ENCODE assay signal across 1 cellular context in the genomic region with DNA sequence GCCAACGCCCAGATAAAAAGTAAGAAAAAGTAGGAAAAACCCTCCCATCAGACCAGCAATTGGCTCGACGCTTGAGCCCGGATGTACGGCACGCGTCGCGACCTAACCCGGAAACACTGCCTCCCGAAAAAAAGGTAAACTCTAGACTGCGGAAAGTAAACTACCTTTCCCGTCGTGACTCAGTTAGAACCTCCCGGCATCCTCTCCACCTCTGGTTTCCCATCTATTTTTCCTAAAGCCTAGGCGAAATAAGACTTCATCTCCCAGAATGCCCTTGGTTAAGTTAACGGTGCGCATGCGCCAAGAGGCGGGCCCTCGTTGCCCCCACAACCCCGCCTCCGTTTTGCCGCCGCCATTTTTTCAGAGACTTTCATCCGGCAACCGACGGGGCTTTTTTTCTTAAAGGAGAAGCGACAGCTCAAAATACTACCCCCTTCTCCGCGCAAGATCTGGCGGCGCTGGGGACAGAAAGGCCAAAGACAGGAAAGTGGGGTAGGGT.
TF ChIP-seq lines count a peak whose summit lies in the region.

No MANE protein-coding gene starts in this region.

TF ChIP-seq in HEK293, 187 proteins besides CTCF, POLR2A, EP300 and RAD21 (continued from another document):
- TF ChIP-seq, protein P1, sequence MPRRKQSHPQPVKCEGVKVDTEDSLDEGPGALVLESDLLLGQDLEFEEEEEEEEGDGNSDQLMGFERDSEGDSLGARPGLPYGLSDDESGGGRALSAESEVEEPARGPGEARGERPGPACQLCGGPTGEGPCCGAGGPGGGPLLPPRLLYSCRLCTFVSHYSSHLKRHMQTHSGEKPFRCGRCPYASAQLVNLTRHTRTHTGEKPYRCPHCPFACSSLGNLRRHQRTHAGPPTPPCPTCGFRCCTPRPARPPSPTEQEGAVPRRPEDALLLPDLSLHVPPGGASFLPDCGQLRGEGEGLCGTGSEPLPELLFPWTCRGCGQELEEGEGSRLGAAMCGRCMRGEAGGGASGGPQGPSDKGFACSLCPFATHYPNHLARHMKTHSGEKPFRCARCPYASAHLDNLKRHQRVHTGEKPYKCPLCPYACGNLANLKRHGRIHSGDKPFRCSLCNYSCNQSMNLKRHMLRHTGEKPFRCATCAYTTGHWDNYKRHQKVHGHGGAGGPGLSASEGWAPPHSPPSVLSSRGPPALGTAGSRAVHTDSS (tag by site-specific recombination; IDR thresholded peaks at IDR 0.05) = no peak
- TF ChIP-seq ZNF169 (tag by site-specific recombination; IDR thresholded peaks at IDR 0.05) (no peak), ZNF248 (tag by site-specific recombination; IDR thresholded peaks at IDR 0.05) (no peak), ZNF23 (tag by site-specific recombination; IDR thresholded peaks at IDR 0.05; ENCODE audit: borderline replicate concordance) (no peak), ZNF585B (tag by site-specific recombination; IDR thresholded peaks at IDR 0.05) (no peak), HOXA7 (CRISPR knock-in tag; IDR thresholded peaks at IDR 0.05; ENCODE audit: borderline replicate concordance) (no peak), ZNF239 (tag by site-specific recombination; IDR thresholded peaks at IDR 0.05) (no peak), ZNF211 (tag by site-specific recombination; IDR thresholded peaks at IDR 0.05; ENCODE audit: low read depth) (no peak), ZNF596 (tag by site-specific recombination; IDR thresholded peaks at IDR 0.05) (no peak), TCF7L2 (IDR thresholded peaks at IDR 0.05; ENCODE audit: borderline replicate concordance, low read depth, low read length) (no peak), ZNF629 (tag by site-specific recombination; IDR thresholded peaks at IDR 0.05) (peak; percentile 78), ZNF664 (tag by site-specific recombination; IDR thresholded peaks at IDR 0.05) (no peak), WT1 (tag by site-specific recombination; IDR thresholded peaks at IDR 0.05) (no peak), ZNF473 (tag by site-specific recombination; IDR thresholded peaks at IDR 0.05) (no peak), ZBTB17 (tag by site-specific recombination; IDR thresholded peaks at IDR 0.05) (peak; percentile 91), YY2 (tag by site-specific recombination; IDR thresholded peaks at IDR 0.05) (no peak), ZBTB21 (tag by site-specific recombination; IDR thresholded peaks at IDR 0.05) (0 out of 2 replicates have a peak, but pooled peaks have one; percentile 5), ZNF623 (tag by site-specific recombination; IDR thresholded peaks at IDR 0.05) (no peak), ZNF24 (tag by site-specific recombination; IDR thresholded peaks at IDR 0.05) (no peak), ZFP41 (tag by site-specific recombination; IDR thresholded peaks at IDR 0.05; ENCODE audit: borderline replicate concordance) (no peak), KLF7 (tag by site-specific recombination; IDR thresholded peaks at IDR 0.05; ENCODE audit: borderline replicate concordance) (no peak), ZNF610 (tag by site-specific recombination; IDR thresholded peaks at IDR 0.05; ENCODE audit: borderline replicate concordance) (no peak), KLF1 (tag by site-specific recombination; IDR thresholded peaks at IDR 0.05) (no peak)
- TF ChIP-seq, protein P2, sequence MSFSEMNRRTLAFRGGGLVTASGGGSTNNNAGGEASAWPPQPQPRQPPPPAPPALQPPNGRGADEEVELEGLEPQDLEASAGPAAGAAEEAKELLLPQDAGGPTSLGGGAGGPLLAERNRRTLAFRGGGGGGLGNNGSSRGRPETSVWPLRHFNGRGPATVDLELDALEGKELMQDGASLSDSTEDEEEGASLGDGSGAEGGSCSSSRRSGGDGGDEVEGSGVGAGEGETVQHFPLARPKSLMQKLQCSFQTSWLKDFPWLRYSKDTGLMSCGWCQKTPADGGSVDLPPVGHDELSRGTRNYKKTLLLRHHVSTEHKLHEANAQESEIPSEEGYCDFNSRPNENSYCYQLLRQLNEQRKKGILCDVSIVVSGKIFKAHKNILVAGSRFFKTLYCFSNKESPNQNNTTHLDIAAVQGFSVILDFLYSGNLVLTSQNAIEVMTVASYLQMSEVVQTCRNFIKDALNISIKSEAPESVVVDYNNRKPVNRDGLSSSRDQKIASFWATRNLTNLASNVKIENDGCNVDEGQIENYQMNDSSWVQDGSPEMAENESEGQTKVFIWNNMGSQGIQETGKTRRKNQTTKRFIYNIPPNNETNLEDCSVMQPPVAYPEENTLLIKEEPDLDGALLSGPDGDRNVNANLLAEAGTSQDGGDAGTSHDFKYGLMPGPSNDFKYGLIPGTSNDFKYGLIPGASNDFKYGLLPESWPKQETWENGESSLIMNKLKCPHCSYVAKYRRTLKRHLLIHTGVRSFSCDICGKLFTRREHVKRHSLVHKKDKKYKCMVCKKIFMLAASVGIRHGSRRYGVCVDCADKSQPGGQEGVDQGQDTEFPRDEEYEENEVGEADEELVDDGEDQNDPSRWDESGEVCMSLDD (tag by site-specific recombination; IDR thresholded peaks at IDR 0.05) = no peak
- TF ChIP-seq, protein P3, sequence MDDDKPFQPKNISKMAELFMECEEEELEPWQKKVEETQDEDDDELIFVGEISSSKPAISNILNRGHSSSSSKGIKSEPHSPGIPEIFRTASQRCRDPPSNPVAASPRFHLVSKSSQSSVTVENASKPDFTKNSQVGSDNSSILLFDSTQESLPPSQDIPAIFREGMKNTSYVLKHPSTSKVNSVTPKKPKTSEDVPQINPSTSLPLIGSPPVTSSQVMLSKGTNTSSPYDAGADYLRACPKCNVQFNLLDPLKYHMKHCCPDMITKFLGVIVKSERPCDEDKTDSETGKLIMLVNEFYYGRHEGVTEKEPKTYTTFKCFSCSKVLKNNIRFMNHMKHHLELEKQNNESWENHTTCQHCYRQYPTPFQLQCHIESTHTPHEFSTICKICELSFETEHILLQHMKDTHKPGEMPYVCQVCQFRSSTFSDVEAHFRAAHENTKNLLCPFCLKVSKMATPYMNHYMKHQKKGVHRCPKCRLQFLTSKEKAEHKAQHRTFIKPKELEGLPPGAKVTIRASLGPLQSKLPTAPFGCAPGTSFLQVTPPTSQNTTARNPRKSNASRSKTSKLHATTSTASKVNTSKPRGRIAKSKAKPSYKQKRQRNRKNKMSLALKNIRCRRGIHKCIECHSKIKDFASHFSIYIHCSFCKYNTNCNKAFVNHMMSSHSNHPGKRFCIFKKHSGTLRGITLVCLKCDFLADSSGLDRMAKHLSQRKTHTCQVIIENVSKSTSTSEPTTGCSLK (tag by site-specific recombination; IDR thresholded peaks at IDR 0.05) = no peak
- TF ChIP-seq, protein P4, sequence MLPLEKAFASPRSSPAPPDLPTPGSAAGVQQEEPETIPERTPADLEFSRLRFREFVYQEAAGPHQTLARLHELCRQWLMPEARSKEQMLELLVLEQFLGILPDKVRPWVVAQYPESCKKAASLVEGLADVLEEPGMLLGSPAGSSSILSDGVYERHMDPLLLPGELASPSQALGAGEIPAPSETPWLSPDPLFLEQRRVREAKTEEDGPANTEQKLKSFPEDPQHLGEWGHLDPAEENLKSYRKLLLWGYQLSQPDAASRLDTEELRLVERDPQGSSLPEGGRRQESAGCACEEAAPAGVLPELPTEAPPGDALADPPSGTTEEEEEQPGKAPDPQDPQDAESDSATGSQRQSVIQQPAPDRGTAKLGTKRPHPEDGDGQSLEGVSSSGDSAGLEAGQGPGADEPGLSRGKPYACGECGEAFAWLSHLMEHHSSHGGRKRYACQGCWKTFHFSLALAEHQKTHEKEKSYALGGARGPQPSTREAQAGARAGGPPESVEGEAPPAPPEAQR (tag by site-specific recombination; IDR thresholded peaks at IDR 0.05) = no peak
- TF ChIP-seq, protein P5, sequence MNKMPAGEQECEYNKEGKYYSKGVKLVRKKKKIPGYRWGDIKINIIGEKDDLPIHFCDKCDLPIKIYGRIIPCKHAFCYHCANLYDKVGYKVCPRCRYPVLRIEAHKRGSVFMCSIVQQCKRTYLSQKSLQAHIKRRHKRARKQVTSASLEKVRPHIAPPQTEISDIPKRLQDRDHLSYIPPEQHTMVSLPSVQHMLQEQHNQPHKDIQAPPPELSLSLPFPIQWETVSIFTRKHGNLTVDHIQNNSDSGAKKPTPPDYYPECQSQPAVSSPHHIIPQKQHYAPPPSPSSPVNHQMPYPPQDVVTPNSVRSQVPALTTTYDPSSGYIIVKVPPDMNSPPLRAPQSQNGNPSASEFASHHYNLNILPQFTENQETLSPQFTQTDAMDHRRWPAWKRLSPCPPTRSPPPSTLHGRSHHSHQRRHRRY (tag by site-specific recombination; IDR thresholded peaks at IDR 0.05) = no peak
- TF ChIP-seq, protein P6, sequence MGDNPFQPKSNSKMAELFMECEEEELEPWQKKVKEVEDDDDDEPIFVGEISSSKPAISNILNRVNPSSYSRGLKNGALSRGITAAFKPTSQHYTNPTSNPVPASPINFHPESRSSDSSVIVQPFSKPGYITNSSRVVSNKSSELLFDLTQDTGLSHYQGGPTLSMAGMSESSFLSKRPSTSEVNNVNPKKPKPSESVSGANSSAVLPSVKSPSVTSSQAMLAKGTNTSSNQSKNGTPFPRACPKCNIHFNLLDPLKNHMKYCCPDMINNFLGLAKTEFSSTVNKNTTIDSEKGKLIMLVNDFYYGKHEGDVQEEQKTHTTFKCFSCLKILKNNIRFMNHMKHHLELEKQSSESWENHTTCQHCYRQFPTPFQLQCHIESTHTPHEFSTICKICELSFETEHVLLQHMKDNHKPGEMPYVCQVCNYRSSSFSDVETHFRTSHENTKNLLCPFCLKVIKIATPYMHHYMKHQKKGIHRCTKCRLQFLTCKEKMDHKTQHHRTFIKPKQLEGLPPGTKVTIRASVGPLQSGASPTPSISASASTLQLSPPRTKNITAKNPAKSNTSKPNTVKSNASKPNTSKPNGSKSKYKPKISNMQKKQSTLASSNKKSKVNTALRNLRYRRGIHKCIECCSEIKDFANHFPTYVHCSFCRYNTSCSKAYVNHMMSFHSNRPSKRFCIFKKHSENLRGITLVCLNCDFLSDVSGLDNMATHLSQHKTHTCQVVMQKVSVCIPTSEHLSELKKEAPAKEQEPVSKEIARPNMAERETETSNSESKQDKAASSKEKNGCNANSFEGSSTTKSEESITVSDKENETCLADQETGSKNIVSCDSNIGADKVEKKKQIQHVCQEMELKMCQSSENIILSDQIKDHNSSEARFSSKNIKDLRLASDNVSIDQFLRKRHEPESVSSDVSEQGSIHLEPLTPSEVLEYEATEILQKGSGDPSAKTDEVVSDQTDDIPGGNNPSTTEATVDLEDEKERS (tag by site-specific recombination; IDR thresholded peaks at IDR 0.05) = no peak
- TF ChIP-seq, protein P7, sequence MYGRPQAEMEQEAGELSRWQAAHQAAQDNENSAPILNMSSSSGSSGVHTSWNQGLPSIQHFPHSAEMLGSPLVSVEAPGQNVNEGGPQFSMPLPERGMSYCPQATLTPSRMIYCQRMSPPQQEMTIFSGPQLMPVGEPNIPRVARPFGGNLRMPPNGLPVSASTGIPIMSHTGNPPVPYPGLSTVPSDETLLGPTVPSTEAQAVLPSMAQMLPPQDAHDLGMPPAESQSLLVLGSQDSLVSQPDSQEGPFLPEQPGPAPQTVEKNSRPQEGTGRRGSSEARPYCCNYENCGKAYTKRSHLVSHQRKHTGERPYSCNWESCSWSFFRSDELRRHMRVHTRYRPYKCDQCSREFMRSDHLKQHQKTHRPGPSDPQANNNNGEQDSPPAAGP (tag by site-specific recombination; IDR thresholded peaks at IDR 0.05) = no peak
- TF ChIP-seq, protein P8, sequence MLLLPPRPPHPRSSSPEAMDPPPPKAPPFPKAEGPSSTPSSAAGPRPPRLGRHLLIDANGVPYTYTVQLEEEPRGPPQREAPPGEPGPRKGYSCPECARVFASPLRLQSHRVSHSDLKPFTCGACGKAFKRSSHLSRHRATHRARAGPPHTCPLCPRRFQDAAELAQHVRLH (tag by site-specific recombination; IDR thresholded peaks at IDR 0.05) = peak; percentile 48
